ENCODE assay signal across 27 cellular contexts in the genomic region with DNA sequence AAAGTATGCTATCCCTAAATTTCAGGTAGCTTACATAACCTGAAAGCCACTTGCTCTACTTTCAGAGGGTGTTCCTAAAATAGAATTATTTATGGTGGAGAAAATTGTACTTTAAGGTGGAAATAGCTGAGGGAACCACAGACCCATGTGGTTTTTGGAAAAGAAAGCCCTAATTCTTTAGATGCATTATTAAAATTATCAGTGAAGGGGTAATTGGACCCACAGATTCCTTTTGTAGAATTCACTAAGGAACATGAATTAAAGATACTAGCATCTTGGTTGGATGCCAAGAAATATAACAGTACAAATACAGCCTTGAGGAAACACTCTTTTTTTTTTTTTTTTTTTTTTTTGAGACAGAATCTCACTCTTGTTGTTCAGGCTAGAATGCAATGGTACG. TPM values are rescaled to one million over a fixed set of nuclear protein-coding genes. Genes with fewer than 3 reads are reported as not detected.
"Had no signal": no experiment of that assay in that cellular context is flagged by ENCODE, and none has a peak within 500 bp of the region (broad histone marks: within the 10 kb centered on the region; RNA-seq: fewer than 3 reads in every experiment).

No MANE protein-coding gene starts in this region.

- DNase-seq: occipital lobe; ovary; posterior cingulate gyrus; psoas muscle; right cardiac atrium; right lobe of liver; sigmoid colon; small intestine; stimulated activated CD4-positive, alpha-beta T cell treated with anti-CD3 and anti-CD28 coated beads, Interleukin-15, amount 100 ng/mL, for 24 hours; stimulated activated CD4-positive, alpha-beta T cell treated with anti-CD3 and anti-CD28 coated beads, Interleukin-2, amount 100 ng/mL, for 24 hours; stimulated activated CD4-positive, alpha-beta T cell treated with anti-CD3 and anti-CD28 coated beads, Interleukin-2, amount 100 ng/mL, for 48 hours; stimulated activated CD4-positive, alpha-beta T cell treated with anti-CD3 and anti-CD28 coated beads, Interleukin-4, amount 100 ng/mL, for 24 hours; stimulated activated naive B cell treated with anti-CD40 and anti-IgM and Interleukin-4, amounts not matched to agents 10 μg/mL and 1 μg/mL and 100 μg/mL, for 72 hours; stimulated activated naive CD4-positive, alpha-beta T cell treated with Interleukin-2 at 50 U/mL for 16 hours; stomach; thyroid gland; trophoblast cell; upper lobe of left lung had no signal

- H3K4me3 ChIP-seq: neural progenitor cell, ovary, psoas muscle, right lobe of liver, sigmoid colon, stomach, thoracic aorta, thyroid gland, tibial nerve, upper lobe of left lung, vagina had no signal

- H3K36me3 Mint-ChIP-seq: natural killer cell treated with Interleukin-12 subunit alpha and Interleukin-12 subunit beta and Interleukin-15 and Interleukin-18, amount 100 ng/mL, for 72 hours; neural progenitor cell; stimulated activated effector memory CD8-positive, alpha-beta T cell treated with anti-CD3 and anti-CD28 coated beads, Interleukin-12 subunit alpha, Interleukin-12 subunit beta, amount 100 ng/mL, for 72 hours; stimulated activated naive B cell treated with anti-CD40 and anti-IgM and Interleukin-4, amounts not matched to agents 10 μg/mL and 1 μg/mL and 100 μg/mL, for 72 hours had no signal

- H3K9me3 Mint-ChIP-seq: natural killer cell treated with Interleukin-12 subunit alpha and Interleukin-12 subunit beta and Interleukin-15 and Interleukin-18, amount 100 ng/mL, for 72 hours; neural progenitor cell; stimulated activated effector memory CD8-positive, alpha-beta T cell treated with anti-CD3 and anti-CD28 coated beads, Interleukin-12 subunit alpha, Interleukin-12 subunit beta, amount 100 ng/mL, for 72 hours; stimulated activated naive B cell treated with anti-CD40 and anti-IgM and Interleukin-4, amounts not matched to agents 10 μg/mL and 1 μg/mL and 100 μg/mL, for 72 hours; stimulated activated naive CD8-positive, alpha-beta T cell treated with anti-CD3 and anti-CD28 coated beads, Interleukin-15, Interleukin-2, amounts not matched to agents 100 ng/mL and 50 ng/mL, for 24 hours had no signal

- H3K4me1 Mint-ChIP-seq: neural progenitor cell; stimulated activated effector memory CD8-positive, alpha-beta T cell treated with anti-CD3 and anti-CD28 coated beads, Interleukin-12 subunit alpha, Interleukin-12 subunit beta, amount 100 ng/mL, for 72 hours; stimulated activated naive B cell treated with anti-CD40 and anti-IgM and Interleukin-4, amounts not matched to agents 10 μg/mL and 1 μg/mL and 100 μg/mL, for 72 hours had no signal

- H3K4me3 Mint-ChIP-seq: natural killer cell treated with Interleukin-12 subunit alpha and Interleukin-12 subunit beta and Interleukin-15 and Interleukin-18, amount 100 ng/mL, for 72 hours; neural progenitor cell; stimulated activated effector memory CD8-positive, alpha-beta T cell treated with anti-CD3 and anti-CD28 coated beads, Interleukin-12 subunit alpha, Interleukin-12 subunit beta, amount 100 ng/mL, for 72 hours; stimulated activated naive B cell treated with anti-CD40 and anti-IgM and Interleukin-4, amounts not matched to agents 10 μg/mL and 1 μg/mL and 100 μg/mL, for 72 hours; stimulated activated naive CD8-positive, alpha-beta T cell treated with anti-CD3 and anti-CD28 coated beads, Interleukin-15, Interleukin-2, amounts not matched to agents 100 ng/mL and 50 ng/mL, for 24 hours had no signal

- H3K27me3 Mint-ChIP-seq: progenitor cell of endocrine pancreas; stimulated activated naive CD8-positive, alpha-beta T cell treated with anti-CD3 and anti-CD28 coated beads, Interleukin-15, Interleukin-2, amounts not matched to agents 100 ng/mL and 50 ng/mL, for 24 hours had no signal

- H3K27ac Mint-ChIP-seq: natural killer cell treated with Interleukin-12 subunit alpha and Interleukin-12 subunit beta and Interleukin-15 and Interleukin-18, amount 100 ng/mL, for 72 hours; neural progenitor cell; progenitor cell of endocrine pancreas; stimulated activated effector memory CD8-positive, alpha-beta T cell treated with anti-CD3 and anti-CD28 coated beads, Interleukin-12 subunit alpha, Interleukin-12 subunit beta, amount 100 ng/mL, for 72 hours; stimulated activated naive B cell treated with anti-CD40 and anti-IgM and Interleukin-4, amounts not matched to agents 10 μg/mL and 1 μg/mL and 100 μg/mL, for 72 hours; stimulated activated naive CD8-positive, alpha-beta T cell treated with anti-CD3 and anti-CD28 coated beads, Interleukin-15, Interleukin-2, amounts not matched to agents 100 ng/mL and 50 ng/mL, for 24 hours had no signal

- ATAC-seq: natural killer cell treated with Interleukin-12 subunit alpha and Interleukin-12 subunit beta and Interleukin-15 and Interleukin-18, amount 100 ng/mL, for 72 hours; psoas muscle; right cardiac atrium; right lobe of liver; stimulated activated effector memory CD8-positive, alpha-beta T cell treated with anti-CD3 and anti-CD28 coated beads, Interleukin-12 subunit alpha, Interleukin-12 subunit beta, amount 100 ng/mL, for 72 hours; stimulated activated naive B cell treated with anti-CD40 and anti-IgM and Interleukin-4, amounts not matched to agents 10 μg/mL and 1 μg/mL and 100 μg/mL, for 72 hours had no signal

RNA-seq across cellular contexts. Expression of a gene that starts 37.8 kb away (rescaled TPM):
- polyA plus RNA-seq: neural cell, ovary, psoas muscle, right cardiac atrium, sigmoid colon, small intestine, stomach had no signal

RNA-seq across cellular contexts. Expression of a gene that starts 58.8 kb away (rescaled TPM):
- polyA plus RNA-seq: psoas muscle, right cardiac atrium, stomach had no signal
